ENCODE assay signal across 18 cellular contexts in the genomic region with DNA sequence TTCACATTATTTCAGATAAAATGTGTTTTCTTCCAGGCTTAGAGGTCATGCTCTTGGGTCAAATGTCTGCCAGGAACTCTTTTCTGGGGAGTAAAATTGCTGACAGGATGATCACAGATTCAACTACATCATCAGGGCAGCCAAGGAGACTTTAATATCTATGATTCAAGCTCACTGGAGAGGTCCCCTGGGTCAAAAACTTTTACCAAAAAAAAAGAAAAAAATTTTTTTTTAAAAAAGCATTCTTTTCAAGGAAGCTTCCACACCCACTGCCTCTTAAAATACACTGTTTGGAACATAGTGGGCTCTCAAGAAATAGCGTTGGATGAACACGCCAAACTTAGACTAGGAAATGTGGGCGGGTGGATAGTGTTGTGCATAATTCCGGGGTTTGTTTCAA.
DNase-seq lines count a peak whose midpoint lies in the region; ATAC-seq and TF ChIP-seq lines count a peak whose summit lies in the region.
"Had no signal": no experiment of that assay in that cellular context is flagged by ENCODE, and none has a peak within 500 bp of the region (broad histone marks: within the 10 kb centered on the region; RNA-seq: fewer than 3 reads in every experiment).

No MANE protein-coding gene starts in this region.

- H3K4me1 Mint-ChIP-seq in stimulated activated naive B cell treated with anti-CD40 and anti-IgM and Interleukin-4, amounts not matched to agents 10 μg/mL and 1 μg/mL and 100 μg/mL, for 72 hours: peaks cover 7 to 9% of the 10 kb centered on the region in 2 donors

- H3K9me3 Mint-ChIP-seq in stimulated activated naive B cell treated with anti-CD40 and anti-IgM and Interleukin-4, amounts not matched to agents 10 μg/mL and 1 μg/mL and 100 μg/mL, for 72 hours: peaks cover 3 to 4% of the 10 kb centered on the region in 2 donors
- H3K9me3 Mint-ChIP-seq: CD4-positive, alpha-beta memory T cell; GM23338; H9 had no signal

- H3K27me3 ChIP-seq in heart right ventricle: peaks cover 0 to 8% (median 0%) of the 10 kb centered on the region in 7 donors
- no peaks in the 10 kb centered on the region for H3K27me3 ChIP-seq in right atrium auricular region

- H3K27ac ChIP-seq in heart right ventricle (peak overlapping the region in 1 of 10 donors; percentile 31), right atrium auricular region (no peak overlapping the region)

- TF ChIP-seq CTCF in heart right ventricle (IDR thresholded peaks at IDR 0.05) (no peak), right atrium auricular region (IDR thresholded peaks at IDR 0.05) (no peak), fibroblast of mammary gland (conservative IDR thresholded peaks at IDR 0.05; ENCODE audit: control insufficient read depth, insufficient read depth, low read depth, low read length) (no peak)

- H3K4me3 Mint-ChIP-seq in stimulated activated naive B cell treated with anti-CD40 and anti-IgM and Interleukin-4, amounts not matched to agents 10 μg/mL and 1 μg/mL and 100 μg/mL, for 72 hours: no peak overlapping the region
- H3K4me3 Mint-ChIP-seq: CD4-positive, alpha-beta memory T cell; GM23338; H9 had no signal

- DNase-seq in heart right ventricle: no peak
- DNase-seq in right atrium auricular region (ENCODE audit: low spot score): no peak
- peak; percentile 12 for DNase-seq in fibroblast of mammary gland (ENCODE audit: low read depth)
- no peak for DNase-seq in left ventricle myocardium superior
- DNase-seq in sciatic nerve (ENCODE audit: low spot score): no peak
- DNase-seq in stimulated activated naive B cell treated with anti-CD40 and anti-IgM and Interleukin-4, amounts not matched to agents 10 μg/mL and 1 μg/mL and 100 μg/mL, for 72 hours: no peak
- DNase-seq in NCI-H1436 treated with DMSO at 0.1 percent for 48 hours (lab: John Stamatoyannopoulos, UW): no peak
- DNase-seq: C1 segment of cervical spinal cord; Caco-2; CD4-positive, alpha-beta memory T cell; DMS79; EL; GDM1; H9 had no signal

- intact Hi-C loops in heart right ventricle (cut with DNase I): no loop called here
- intact Hi-C loops in left ventricle myocardium superior (cut with micrococcal nuclease): no loop called here
- intact Hi-C loops in sciatic nerve (cut with DNase I): no loop called here

- H3K36me3 Mint-ChIP-seq in stimulated activated naive B cell treated with anti-CD40 and anti-IgM and Interleukin-4, amounts not matched to agents 10 μg/mL and 1 μg/mL and 100 μg/mL, for 72 hours: peaks cover 6 to 11% of the 10 kb centered on the region in 2 donors

- WGBS in heart right ventricle, 2 donors: 64 to 67% methylated on average over 4 of the region's 4 CpGs

- H3K36me3 ChIP-seq in heart right ventricle: no peaks in the 10 kb centered on the region
- H3K36me3 ChIP-seq in right atrium auricular region: no peaks in the 10 kb centered on the region

- H3K27me3 Mint-ChIP-seq in stimulated activated naive B cell treated with anti-CD40 and anti-IgM and Interleukin-4, amounts not matched to agents 10 μg/mL and 1 μg/mL and 100 μg/mL, for 72 hours: peaks cover 20 to 21% of the 10 kb centered on the region in 2 donors

- no peak overlapping the region for H3K4me3 ChIP-seq in heart right ventricle
- H3K4me3 ChIP-seq in right atrium auricular region: no peak overlapping the region
- no peak overlapping the region for H3K4me3 ChIP-seq in fibroblast of mammary gland (ENCODE audit: control insufficient read depth, low read depth, low read length)
- H3K4me3 ChIP-seq: GM12878, GM23338 had no signal

- H3K9me3 ChIP-seq in heart right ventricle (no peaks in the 10 kb centered on the region), right atrium auricular region (no peaks in the 10 kb centered on the region)
- H3K9me3 ChIP-seq: Caco-2 had no signal

- peaks cover 0 to 18% (median 0%) of the 10 kb centered on the region in 9 donors for H3K4me1 ChIP-seq in heart right ventricle
- H3K4me1 ChIP-seq in right atrium auricular region: no peaks in the 10 kb centered on the region
- H3K4me1 ChIP-seq: Caco-2 had no signal

- no peak overlapping the region for H3K27ac Mint-ChIP-seq in stimulated activated naive B cell treated with anti-CD40 and anti-IgM and Interleukin-4, amounts not matched to agents 10 μg/mL and 1 μg/mL and 100 μg/mL, for 72 hours

- ATAC-seq in heart right ventricle (peak in 7 of 8 donors; percentile 43 to 72 (median 48)), left ventricle myocardium superior (peak; percentile 63), sciatic nerve (peak; percentile 43)
- ATAC-seq in activated CD4-positive, CD25-positive, alpha-beta regulatory T cell treated with anti-CD3 and anti-CD28 coated beads, Interleukin-2, amount 50 U/mL, for 24 hours: no peak
- ATAC-seq in stimulated activated naive B cell treated with anti-CD40 and anti-IgM and Interleukin-4, amounts not matched to agents 10 μg/mL and 1 μg/mL and 100 μg/mL, for 72 hours (replicated peaks): no peak
- ATAC-seq: GM12878, GM23338, HCT116 had no signal

Comparison
In these comparisons a context has a peak if more than half of its experiments do, and no peak if none do; other contexts are left out.
1. ATAC-seq: peak in heart right ventricle (7 of 8), left ventricle myocardium superior (single experiment) and sciatic nerve (single experiment); none in activated CD4-positive, CD25-positive, alpha-beta regulatory T cell treated with anti-CD3 and anti-CD28 coated beads, Interleukin-2, amount 50 U/mL, for 24 hours (0 of 2) and stimulated activated naive B cell treated with anti-CD40 and anti-IgM and Interleukin-4, amounts not matched to agents 10 μg/mL and 1 μg/mL and 100 μg/mL, for 72 hours (0 of 2).